Comparison of ENCODE assay signal across 14 cellular contexts in the genomic region with DNA sequence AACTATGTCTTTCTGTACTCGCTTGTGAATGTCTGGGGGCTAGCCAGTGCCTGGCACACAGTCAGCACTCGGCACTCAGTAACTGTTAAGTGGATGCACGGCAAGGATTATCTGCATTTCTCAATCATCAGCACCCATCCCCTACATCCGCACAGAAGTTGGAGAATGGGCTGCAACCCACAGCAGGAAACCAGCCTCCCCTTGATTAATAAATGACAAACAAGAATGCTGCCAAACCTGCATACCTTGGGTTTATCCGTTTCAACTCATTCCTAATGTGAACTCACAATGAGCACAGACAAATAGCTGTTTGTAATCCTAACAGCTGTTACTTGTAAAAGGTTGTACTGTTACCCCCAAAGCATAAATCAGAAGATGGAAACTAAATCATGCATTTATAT. TPM values are rescaled to one million over a fixed set of nuclear protein-coding genes. Genes with fewer than 3 reads are reported as not detected.
DNase-seq lines count a peak whose midpoint lies in the region; ATAC-seq and TF ChIP-seq lines count a peak whose summit lies in the region.
"Had no signal": no experiment of that assay in that cellular context is flagged by ENCODE, and none has a peak within 500 bp of the region (broad histone marks: within the 10 kb centered on the region; RNA-seq: fewer than 3 reads in every experiment).

No MANE protein-coding gene starts in this region.

- intact Hi-C loops in left ventricle myocardium inferior (cut with micrococcal nuclease): no loop called here
- intact Hi-C loops in Right ventricle myocardium superior (cut with DNase I): no loop called here
- intact Hi-C loops in aorta (cut with DNase I): loop anchor here (2.0 kb wide), 1 partner anchor 13 kb away; no protein-coding TSS in a partner anchor
- intact Hi-C loops in lower lobe of right lung (cut with DNase I): no loop called here

- H4K91ac ChIP-seq in neuronal stem cell (ENCODE audit: low read depth, low read length, poor library complexity): no peak overlapping the region

- H3K23ac ChIP-seq in neuronal stem cell (ENCODE audit: low read depth, low read length, poor library complexity): no peak overlapping the region

- H2BK15ac ChIP-seq in neuronal stem cell (ENCODE audit: low read length): no peak overlapping the region

- no peak overlapping the region for H2BK5ac ChIP-seq in neuronal stem cell (ENCODE audit: low read length)

- H3K9me3 ChIP-seq in left ventricle myocardium inferior (replicated peaks): peaks cover 13% of the 10 kb centered on the region
- no peaks in the 10 kb centered on the region for H3K9me3 ChIP-seq in aorta (ENCODE audit: control insufficient read depth, low read length)
- H3K9me3 ChIP-seq in neuronal stem cell (replicated peaks in 1 of 2; ENCODE audit: control insufficient read depth in 2 of 2, insufficient read depth in 1 of 2, low read depth in 1 of 2, low read length in 2 of 2): no peaks in the 10 kb centered on the region
- no peaks in the 10 kb centered on the region for H3K9me3 ChIP-seq in lower lobe of right lung
- H3K9me3 ChIP-seq: colonic mucosa had no signal

- WGBS in aorta, 2 donors: 42 to 52% methylated on average over 5 of the region's 5 CpGs
- WGBS in neuronal stem cell (ENCODE audit: extremely low coverage in 2 of 2, insufficient read length in 2 of 2, insufficient replicate concordance in 1 of 2), 2 donors: no CpG with 5 or more reads among the region's 5 CpGs

- H3K14ac ChIP-seq in neuronal stem cell (ENCODE audit: low read length): no peak overlapping the region

- peak overlapping the region; percentile 13 for H3K27ac ChIP-seq in left ventricle myocardium inferior (replicated peaks)
- peak overlapping the region; percentile 39 to 58 for H3K27ac ChIP-seq in aorta (ENCODE audit: low read depth in 1 of 2, low read length in 2 of 2)
- no peak overlapping the region for H3K27ac ChIP-seq in neuronal stem cell (replicated peaks; ENCODE audit: low read length)
- H3K27ac ChIP-seq in lower lobe of right lung: no peak overlapping the region
- H3K27ac ChIP-seq: colonic mucosa had no signal

- no peak overlapping the region for H2BK120ac ChIP-seq in neuronal stem cell (ENCODE audit: low read depth, low read length)

- H3K18ac ChIP-seq in neuronal stem cell (ENCODE audit: low read length): no peak overlapping the region

- no peak overlapping the region for H2BK12ac ChIP-seq in neuronal stem cell (ENCODE audit: low read length)

- H3K4me3 ChIP-seq in left ventricle myocardium inferior (no peak overlapping the region), epithelial cell of proximal tubule (ENCODE audit: low read depth, low read length) (no peak overlapping the region), aorta (ENCODE audit: low read length in 2 of 2) (no peak overlapping the region), neuronal stem cell (ENCODE audit: low read length in 2 of 2) (no peak overlapping the region), lower lobe of right lung (no peak overlapping the region)
- H3K4me3 ChIP-seq: colonic mucosa had no signal

- H4K8ac ChIP-seq in neuronal stem cell (ENCODE audit: low read depth, low read length): no peak overlapping the region

- H3K79me1 ChIP-seq in neuronal stem cell (ENCODE audit: low read depth, low read length): no peaks in the 10 kb centered on the region

- ATAC-seq in Right ventricle myocardium superior (ENCODE audit: poor library complexity) (no peak), aorta (ENCODE audit: low FRiP score) (no peak), HG03039 (IDR thresholded peaks at IDR 0.05; ENCODE audit: unreplicated experiment) (no peak), lower lobe of right lung (no peak)
- ATAC-seq: HCT116, right cardiac atrium had no signal

- no peak overlapping the region for H3K4ac ChIP-seq in neuronal stem cell (ENCODE audit: low read length)

- H3K36me3 ChIP-seq in left ventricle myocardium inferior (no peaks in the 10 kb centered on the region), aorta (ENCODE audit: control insufficient read depth in 1 of 2, insufficient read depth in 2 of 2, low read length in 1 of 2) (no peaks in the 10 kb centered on the region), neuronal stem cell (replicated peaks in 1 of 2; ENCODE audit: control insufficient read depth in 2 of 2, insufficient read depth in 2 of 2, low read length in 2 of 2) (no peaks in the 10 kb centered on the region), lower lobe of right lung (no peaks in the 10 kb centered on the region)
- H3K36me3 ChIP-seq: colonic mucosa had no signal

- H3K27me3 ChIP-seq in left ventricle myocardium inferior (ENCODE audit: low read depth) (no peaks in the 10 kb centered on the region), aorta (ENCODE audit: control insufficient read depth in 1 of 2, insufficient read depth in 2 of 2, low read length in 1 of 2) (no peaks in the 10 kb centered on the region), neuronal stem cell (ENCODE audit: control insufficient read depth in 3 of 3, insufficient read depth in 3 of 3, low read depth in 1 of 3, low read length in 3 of 3) (no peaks in the 10 kb centered on the region), lower lobe of right lung (ENCODE audit: low read depth) (no peaks in the 10 kb centered on the region)
- H3K27me3 ChIP-seq: colonic mucosa had no signal

- no peak overlapping the region for H3K4me2 ChIP-seq in neuronal stem cell (ENCODE audit: insufficient read depth, low read length, poor library complexity, severe bottlenecking)

- no peak overlapping the region for H2AK5ac ChIP-seq in neuronal stem cell (ENCODE audit: low read depth, low read length)

- DNase-seq in left ventricle myocardium inferior (no peak), Right ventricle myocardium superior (no peak), epithelial cell of proximal tubule (ENCODE audit: low read depth) (peak; percentile 88), mucosa of gallbladder (ENCODE audit: low spot score) (peak; percentile 58), aorta (no peak), neuronal stem cell (ENCODE audit: low spot score) (no peak), lower lobe of right lung (no peak)
- DNase-seq: colonic mucosa, DND-41, NCI-H2029 treated with DMSO at 0.1 percent for 48 hours had no signal

- no peak overlapping the region for H2AFZ ChIP-seq in neuronal stem cell (ENCODE audit: low read length)

- no peak overlapping the region for H3K9ac ChIP-seq in neuronal stem cell (ENCODE audit: low read depth, low read length, poor library complexity)

- no peak for TF ChIP-seq CTCF in left ventricle myocardium inferior (IDR thresholded peaks at IDR 0.05; ENCODE audit: borderline replicate concordance)
- TF ChIP-seq CTCF in epithelial cell of proximal tubule (conservative IDR thresholded peaks at IDR 0.05; ENCODE audit: low read depth, low read length): no peak
- no peak for TF ChIP-seq CTCF in lower lobe of right lung (IDR thresholded peaks at IDR 0.05)

- H3K4me1 ChIP-seq in left ventricle myocardium inferior (peaks cover 37% of the 10 kb centered on the region), aorta (ENCODE audit: control insufficient read depth in 1 of 2, insufficient read depth in 2 of 2, low read length in 2 of 2) (peaks cover 6 to 13% of the 10 kb centered on the region in 2 donors), neuronal stem cell (ENCODE audit: control insufficient read depth in 2 of 2, insufficient read depth in 1 of 2, low read depth in 1 of 2, low read length in 2 of 2) (peaks cover 4 to 9% of the 10 kb centered on the region in 2 donors), lower lobe of right lung (peaks cover 14% of the 10 kb centered on the region)
- H3K4me1 ChIP-seq: colonic mucosa had no signal

RNA-seq across cellular contexts. Expression of a gene that starts 28.9 kb away (rescaled TPM):
- total RNA-seq in left ventricle myocardium inferior: 236 TPM
- total RNA-seq in Right ventricle myocardium superior: 135 TPM
- total RNA-seq in epithelial cell of proximal tubule: 0.43 and 2.1 TPM in 2 replicates
- 47.6 TPM for total RNA-seq in mucosa of gallbladder
- total RNA-seq in aorta: 100 to 1,000 TPM in 1 of 2 donors, 10 to 100 TPM in 1; 94.6 to 152 TPM
- 100 to 1,000 TPM in 1 of 2 donors, 10 to 100 TPM in 1; 69.2 to 288 TPM for polyA plus RNA-seq in aorta
- 3.3 TPM for polyA plus RNA-seq in neuronal stem cell (2013, experiment 1 of 2)
- polyA plus RNA-seq in neuronal stem cell (2013, experiment 2 of 2): 3.4 TPM
- total RNA-seq in lower lobe of right lung: 10.8 TPM
- polyA plus RNA-seq: IgD-negative memory B cell had no signal

Comparison
In these comparisons a context has a peak if more than half of its experiments do, and no peak if none do; other contexts are left out.
1. DNase-seq: peak in epithelial cell of proximal tubule (single experiment) and mucosa of gallbladder (single experiment); none in left ventricle myocardium inferior (single experiment), Right ventricle myocardium superior (single experiment), aorta (0 of 2), neuronal stem cell (single experiment) and lower lobe of right lung (single experiment).
2. H3K27ac ChIP-seq: peak in left ventricle myocardium inferior (single experiment) and aorta (2 of 2); none in neuronal stem cell (single experiment) and lower lobe of right lung (single experiment).
3. intact Hi-C loops: an anchor here in aorta (2.0 kb wide); none called in left ventricle myocardium inferior, Right ventricle myocardium superior and lower lobe of right lung.